13 cellular contexts compared by ENCODE assay signal in the genomic region with DNA sequence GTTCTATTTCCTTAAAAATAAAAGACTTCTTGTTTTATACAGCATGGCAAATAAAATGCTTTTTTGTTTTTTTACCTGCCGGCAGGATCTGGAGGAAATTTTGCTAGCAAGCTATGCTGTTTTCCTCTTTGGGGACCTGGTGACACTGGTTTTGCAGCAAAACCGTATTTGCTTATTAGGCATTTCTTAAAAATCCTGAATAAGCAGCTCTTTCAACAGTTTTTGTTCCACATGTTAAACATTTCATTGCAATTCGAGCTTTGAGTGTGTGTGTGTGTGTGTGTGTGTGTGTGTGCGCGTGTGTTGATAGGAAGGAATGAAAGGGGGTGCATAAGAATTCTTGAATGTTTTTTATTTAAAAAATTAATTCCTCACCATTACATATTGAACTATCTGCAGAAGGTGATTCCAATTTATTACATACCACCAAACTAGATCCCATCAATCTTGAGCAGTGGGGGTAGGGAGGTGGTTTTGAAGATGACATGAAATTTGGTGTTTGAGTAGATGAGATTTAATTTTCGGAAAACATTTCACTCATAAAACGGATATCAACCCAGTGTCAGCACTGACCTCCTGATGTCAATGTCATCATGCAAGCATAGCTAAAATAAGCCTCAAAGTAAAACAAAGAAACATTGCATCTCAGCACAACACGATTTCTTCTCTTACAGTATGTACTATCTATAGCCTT. TPM values are rescaled to one million over a fixed set of nuclear protein-coding genes. Genes with fewer than 3 reads are reported as not detected.
DNase-seq lines count a peak whose midpoint lies in the region; ATAC-seq, FAIRE-seq and TF ChIP-seq lines count a peak whose summit lies in the region.
"Had no signal": no experiment of that assay in that cellular context is flagged by ENCODE, and none has a peak within 500 bp of the region (broad histone marks: within the 10 kb centered on the region; RNA-seq: fewer than 3 reads in every experiment).

No MANE protein-coding gene starts in this region.

- TF ChIP-seq POLR2A in K562 (conservative IDR thresholded peaks at IDR 0.05): no peak
- no peak for TF ChIP-seq POLR2A in gastroesophageal sphincter (IDR thresholded peaks at IDR 0.05)
- no peak for TF ChIP-seq POLR2A in spleen (IDR thresholded peaks at IDR 0.05)

- POLR2A ChIA-PET in K562 (lab: Yijun Ruan, JAX): interaction anchor here (0.6 to 4.2 kb wide), 11 partner anchors 9 to 550 kb away, joined by 3 to 27 read pairs (median 4); no protein-coding TSS in a partner anchor

- H4K20me1 ChIP-seq in K562 (replicated peaks; ENCODE audit: control insufficient read depth, insufficient read depth, low read length): no peaks in the 10 kb centered on the region

- no peaks in the 10 kb centered on the region for H3K9me1 ChIP-seq in K562 (ENCODE audit: control insufficient read depth, insufficient read depth, low read length)

- BruUV-seq in K562 (replicated peaks; lab: Mats Ljungman, UMichigan): no TSS peak

- DNase-seq in BE2C (no peak), K562 (ENCODE audit: extremely low read depth in 1 of 4, low spot score in 3 of 4) (no peak), medulla oblongata (ENCODE audit: extremely low spot score) (peak; percentile 33), mesenteric fat pad (ENCODE audit: low spot score) (no peak), spleen (no peak), GM13976 (ENCODE audit: low spot score) (no peak)
- DNase-seq: activated CD8-positive, alpha-beta T cell treated with anti-CD3 and anti-CD28 coated beads, Interleukin-2, amount 10 ng/mL, durations not matched to agents 7 days and 5 days; DMS153; ovary had no signal

- H3K27ac ChIP-seq in K562 (ENCODE audit: extremely low read depth, low read depth, low read length): no peak overlapping the region
- H3K27ac ChIP-seq in gastroesophageal sphincter: peak overlapping the region in 1 of 4 donors; percentile 61
- peak overlapping the region in 4 of 8 donors; percentile 56 to 77 (median 71) for H3K27ac ChIP-seq in spleen

- H3K79me2 ChIP-seq in K562 (ENCODE audit: control insufficient read depth, insufficient read depth, low read length): no peaks in the 10 kb centered on the region

- intact Hi-C loops in K562 (cut with micrococcal nuclease): no loop called here
- intact Hi-C loops in spleen (cut with DNase I; ENCODE audit: low total_unique reads): no loop called here

- CTCF ChIA-PET in K562 (lab: Yijun Ruan, JAX; ENCODE audit: low intra/inter-chr PET ratio): no interaction called here

- TF ChIP-seq EP300 in K562 (IDR thresholded peaks at IDR 0.05; ENCODE audit: low read length): no peak
- no peak for TF ChIP-seq EP300 in gastroesophageal sphincter (IDR thresholded peaks at IDR 0.05)

- H3K9me3 ChIP-seq in BE2C: no peaks in the 10 kb centered on the region
- H3K9me3 ChIP-seq in K562 (replicated peaks; ENCODE audit: control insufficient read depth, insufficient read depth, low read depth, low read length): no peaks in the 10 kb centered on the region
- no peaks in the 10 kb centered on the region for H3K9me3 ChIP-seq in gastroesophageal sphincter
- no peaks in the 10 kb centered on the region for H3K9me3 ChIP-seq in spleen
- H3K9me3 ChIP-seq: ovary had no signal

- 78% methylated on average over 8 of the region's 8 CpGs for WGBS in K562 (ENCODE audit: insufficient coverage, low coverage, missing lambda C conversion rate)
- WGBS in gastroesophageal sphincter (ENCODE audit: low coverage in 1 of 2), 2 donors: 52 to 59% methylated on average over 8 of the region's 8 CpGs
- 51 to 73% (median 71%) methylated on average over 8 of the region's 8 CpGs for WGBS in spleen, 5 donors

- ATAC-seq in HG02798 (IDR thresholded peaks at IDR 0.05; ENCODE audit: poor library complexity, unreplicated experiment) (peak; percentile 14), K562 (no peak), gastroesophageal sphincter (no peak)
- ATAC-seq: activated CD8-positive, alpha-beta T cell treated with anti-CD3 and anti-CD28 coated beads, Interleukin-2, amount 10 ng/mL, durations not matched to agents 7 days and 5 days had no signal

- H3K36me3 ChIP-seq in BE2C: no peaks in the 10 kb centered on the region
- peaks cover 61% of the 10 kb centered on the region for H3K36me3 ChIP-seq in K562 (ENCODE audit: control insufficient read depth, insufficient read depth, low read length)
- H3K36me3 ChIP-seq in gastroesophageal sphincter: peaks cover 0 to 13% of the 10 kb centered on the region in 2 donors
- no peaks in the 10 kb centered on the region for H3K36me3 ChIP-seq in spleen
- H3K36me3 ChIP-seq: ovary had no signal

- H3K4me1 ChIP-seq in BE2C (peaks cover 15% of the 10 kb centered on the region), K562 (replicated peaks in 1 of 2; ENCODE audit: control insufficient read depth in 2 of 2, insufficient read depth in 2 of 2, low read length in 2 of 2) (peaks cover 0 to 6% of the 10 kb centered on the region in 2 experiments; a peak in 3 of 5 replicates), gastroesophageal sphincter (peaks cover 0 to 55% (median 6%) of the 10 kb centered on the region in 3 donors), spleen (peaks cover 0 to 43% (median 6%) of the 10 kb centered on the region in 6 donors)

- TF ChIP-seq CTCF in BE2C (IDR thresholded peaks at IDR 0.05; ENCODE audit: low read depth, low read length) (no peak), K562 (IDR thresholded peaks at IDR 0.05 in 2 of 3, conservative IDR thresholded peaks at IDR 0.05 in 1 of 3; ENCODE audit: insufficient read depth in 2 of 3, low read depth in 1 of 3, low read length in 3 of 3) (no peak), gastroesophageal sphincter (IDR thresholded peaks at IDR 0.05) (no peak), spleen (IDR thresholded peaks at IDR 0.05 in 8 of 11, conservative IDR thresholded peaks at IDR 0.05 in 3 of 11) (no peak), GM13976 (IDR thresholded peaks at IDR 0.05; ENCODE audit: borderline replicate concordance, control extremely low read depth, extremely low read depth, insufficient read depth, missing control alignments) (no peak)

- no peak overlapping the region for H3K4me2 ChIP-seq in K562 (ENCODE audit: insufficient read depth, low read length)

- H3K4me3 ChIP-seq in BE2C (ENCODE audit: low read depth, low read length) (peak overlapping the region; percentile 65), K562 (no peak overlapping the region), gastroesophageal sphincter (peak overlapping the region in 1 of 2 donors; percentile 9), spleen (peak overlapping the region in 4 of 8 donors; percentile 5 to 62 (median 23))
- H3K4me3 ChIP-seq: ovary had no signal

- H3K27me3 ChIP-seq in BE2C (no peaks in the 10 kb centered on the region), K562 (ENCODE audit: control insufficient read depth in 2 of 2, insufficient read depth in 2 of 2, low read length in 2 of 2) (no peaks in the 10 kb centered on the region), gastroesophageal sphincter (no peaks in the 10 kb centered on the region), spleen (replicated peaks in 1 of 7) (peaks cover 0 to 4% (median 0%) of the 10 kb centered on the region in 7 donors)
- H3K27me3 ChIP-seq: ovary had no signal

- TF ChIP-seq RAD21 in K562 (CRISPR knock-in tag; conservative IDR thresholded peaks at IDR 0.05 in 1 of 2, IDR thresholded peaks at IDR 0.05 in 1 of 2): no peak

- H3K9ac ChIP-seq in K562 (ENCODE audit: insufficient read depth in 1 of 2, low read depth in 2 of 2, low read length in 2 of 2): no peak overlapping the region

- FAIRE-seq in K562 (lab: Jason Lieb, UNC): no peak
- FAIRE-seq: colon, RCC 7860 had no signal

- H2AFZ ChIP-seq in K562 (ENCODE audit: low read depth, low read length): no peak overlapping the region

- in situ Hi-C loops in K562 (cut with MboI) (no loop called here), GM13976 (cut with MboI; ENCODE audit: low sequenced_read_pairs, unreplicated experiment) (no loop called here)

TF ChIP-seq in K562, 482 proteins besides CTCF, POLR2A, EP300 and RAD21 (continues in another document):
- TF ChIP-seq TCFL5 (CRISPR knock-in tag; conservative IDR thresholded peaks at IDR 0.05): no peak
- peak; percentile 54 for TF ChIP-seq MAFK (IDR thresholded peaks at IDR 0.05; ENCODE audit: low read length)
- peak; percentile 61 for TF ChIP-seq MAFG (tag; conservative IDR thresholded peaks at IDR 0.05)
- no peak for TF ChIP-seq SETDB1 (IDR thresholded peaks at IDR 0.05; ENCODE audit: low read length)
- TF ChIP-seq ZNF316 (IDR thresholded peaks at IDR 0.05): peak; percentile 85
- TF ChIP-seq, protein P1, sequence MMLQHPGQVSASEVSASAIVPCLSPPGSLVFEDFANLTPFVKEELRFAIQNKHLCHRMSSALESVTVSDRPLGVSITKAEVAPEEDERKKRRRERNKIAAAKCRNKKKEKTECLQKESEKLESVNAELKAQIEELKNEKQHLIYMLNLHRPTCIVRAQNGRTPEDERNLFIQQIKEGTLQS (IDR thresholded peaks at IDR 0.05): 0 out of 2 replicates have a peak, but pooled peaks have one; percentile 0
- TF ChIP-seq, protein P1 (CRISPR knock-in tag; conservative IDR thresholded peaks at IDR 0.05): no peak

RNA-seq across cellular contexts. Expression of a gene that starts 17.2 kb away (rescaled TPM):
- polyA plus RNA-seq in BE2C (2012; ENCODE audit: insufficient read depth, insufficient read length, low read depth): 45.6 TPM
- 53.5 and 97.8 TPM in 2 replicates for total RNA-seq in K562 (2011; cell fraction: chromatin; rRNA removed; ENCODE audit: low replicate concordance)
- total RNA-seq in K562 (2011; cell fraction: nucleolus; rRNA removed): 22.0 and 29.1 TPM in 2 replicates
- 61.7 and 84.8 TPM in 2 replicates for total RNA-seq in K562 (2011; cell fraction: nucleoplasm; rRNA removed)
- total RNA-seq in K562 (2014; rRNA removed): 22.9 and 24.8 TPM in 2 replicates
- 39.4 and 43.6 TPM in 2 replicates for total RNA-seq in K562 (2014; rRNA removed; fragmentation: Illumina TruSeq; extraction: Trizol)
- 33.5 and 33.7 TPM in 2 replicates for total RNA-seq in K562 (2015; rRNA removed; fragmentation: Illumina TruSeq; extraction: Trizol)
- total RNA-seq in K562 (2021): 30.7 and 36.3 TPM in 2 replicates
- 18.0 and 22.5 TPM in 2 replicates for polyA plus RNA-seq in K562 (2011; rRNA removed)
- 6.7 and 14.9 TPM in 2 replicates for polyA plus RNA-seq in K562 (2011; cell fraction: cytosol; rRNA removed)
- 22.7 and 28.6 TPM in 2 replicates for polyA plus RNA-seq in K562 (2011; cell fraction: nucleus; rRNA removed)
- polyA plus RNA-seq in K562 (2012): 19.0 and 21.1 TPM in 2 replicates
- 24.0 and 26.2 TPM in 2 replicates for polyA plus RNA-seq in K562 (2014; fragmentation: Illumina TruSeq; extraction: Trizol)
- 10 to 100 TPM; 14.2 to 17.9 TPM for polyA plus RNA-seq in K562 (2014; fragmentation: Nextera tagmentation; extraction: Ambion mirVana)
- 12.1 and 12.6 TPM in 2 replicates for polyA plus RNA-seq in K562 (2014; rRNA removed)
- 64.1 and 109 TPM in 2 replicates for polyA minus RNA-seq in K562 (2011; rRNA and poly(A)+ RNA removed)
- 27.8 and 34.9 TPM in 2 replicates for polyA minus RNA-seq in K562 (2011; cell fraction: cytosol; rRNA and poly(A)+ RNA removed)
- 35.9 and 61.9 TPM in 2 replicates for polyA minus RNA-seq in K562 (2011; cell fraction: nucleus; rRNA and poly(A)+ RNA removed)
- total RNA-seq in mesenteric fat pad: 75.4 TPM
- 100 to 1,000 TPM; 183 to 225 (median 203) TPM for total RNA-seq in gastroesophageal sphincter
- 100 to 1,000 TPM in 2 of 7 donors, 10 to 100 TPM in 5; 42.8 to 122 (median 73.7) TPM for total RNA-seq in spleen
- polyA plus RNA-seq in spleen: 1 to 10 TPM; 4.8 to 8.4 (median 5.6) TPM
